Comparison of ENCODE assay signal across 9 cellular contexts in genomic region chr7:16420329-16420648, GRCh38. TPM values are rescaled to one million over a fixed set of nuclear protein-coding genes. Genes with fewer than 3 reads are reported as not detected.
DNase-seq lines count a peak whose midpoint lies in the region; ATAC-seq and TF ChIP-seq lines count a peak whose summit lies in the region.
"Had no signal": no experiment of that assay in that cellular context is flagged by ENCODE, and none has a peak within 500 bp of the region (broad histone marks: within the 10 kb centered on the region; RNA-seq: fewer than 3 reads in every experiment).

No MANE protein-coding gene starts in this region.

- H3K4me3 ChIP-seq in HUES6 (ENCODE audit: low read depth, low read length) (peak overlapping the region; percentile 74), cardiac fibroblast (replicated peaks in 1 of 2; ENCODE audit: low read depth in 2 of 2, low read length in 2 of 2) (peak overlapping the region; percentile 48 to 49), mononuclear cell (ENCODE audit: low read length) (peak overlapping the region; percentile 54)

- peak overlapping the region; percentile 64 for H3K9ac ChIP-seq in HUES6 (ENCODE audit: low read length)

- H3K4me1 ChIP-seq in HUES6 (ENCODE audit: control insufficient read depth, insufficient read depth, low read length) (peaks cover 16% of the 10 kb centered on the region), mononuclear cell (ENCODE audit: insufficient read depth, low read length) (peaks cover 28% of the 10 kb centered on the region)

- ATAC-seq in GM19463 (IDR thresholded peaks at IDR 0.05; ENCODE audit: unreplicated experiment), result no peak
- ATAC-seq in GM21576 (IDR thresholded peaks at IDR 0.05; ENCODE audit: unreplicated experiment), result no peak

- H3K9me3 ChIP-seq in HUES6 (ENCODE audit: control insufficient read depth, insufficient read depth, low read depth, low read length), result no peaks in the 10 kb centered on the region
- H3K9me3 ChIP-seq in mononuclear cell (ENCODE audit: low read depth, low read length), result no peaks in the 10 kb centered on the region

- DNase-seq in cardiac fibroblast (ENCODE audit: low read depth in 2 of 2) (no peak), 8988T (no peak), SK-N-DZ (ENCODE audit: low spot score) (no peak)

- H3K27ac ChIP-seq in 22Rv1 (peak overlapping the region; percentile 72), HUES6 (ENCODE audit: low read depth, low read length) (no peak overlapping the region)

- TF ChIP-seq CTCF in 22Rv1 (IDR thresholded peaks at IDR 0.05), result no peak
- TF ChIP-seq CTCF in cardiac fibroblast (IDR thresholded peaks at IDR 0.05; ENCODE audit: low read depth, low read length), result no peak

- peaks cover 19% of the 10 kb centered on the region; the same call in 1 of the 2 replicates for H3K27me3 ChIP-seq in HUES6 (ENCODE audit: control insufficient read depth, insufficient read depth, low read length)
- H3K27me3 ChIP-seq in mononuclear cell (ENCODE audit: insufficient read depth, low read length), result no peaks in the 10 kb centered on the region

- H3K36me3 ChIP-seq in HUES6 (ENCODE audit: control insufficient read depth, insufficient read depth, low read length), result no peaks in the 10 kb centered on the region

RNA-seq across cellular contexts. Expression of gene CRPPA, which starts 1.0 kb away (rescaled TPM):
- 0.63 TPM for total RNA-seq in mononuclear cell
- 0.48 and 0.68 TPM in 2 replicates for polyA plus RNA-seq in SK-N-DZ (2014; cell fraction: cytosol; rRNA removed)
- 0.08 and 0.57 TPM in 2 replicates for polyA plus RNA-seq in SK-N-DZ (2014; cell fraction: nucleus; rRNA removed)

RNA-seq across cellular contexts. Expression of gene SOSTDC1, which starts 45.2 kb away (rescaled TPM):
- total RNA-seq in mononuclear cell, result not detected
- 0.09 TPM in 1 of 2 replicates, not detected in the other for polyA plus RNA-seq in SK-N-DZ (2014; cell fraction: cytosol; rRNA removed)
- polyA plus RNA-seq in SK-N-DZ (2014; cell fraction: nucleus; rRNA removed), result not detected in 2 replicates
- total RNA-seq: LHCN-M2 had no signal
